In the genomic region with DNA sequence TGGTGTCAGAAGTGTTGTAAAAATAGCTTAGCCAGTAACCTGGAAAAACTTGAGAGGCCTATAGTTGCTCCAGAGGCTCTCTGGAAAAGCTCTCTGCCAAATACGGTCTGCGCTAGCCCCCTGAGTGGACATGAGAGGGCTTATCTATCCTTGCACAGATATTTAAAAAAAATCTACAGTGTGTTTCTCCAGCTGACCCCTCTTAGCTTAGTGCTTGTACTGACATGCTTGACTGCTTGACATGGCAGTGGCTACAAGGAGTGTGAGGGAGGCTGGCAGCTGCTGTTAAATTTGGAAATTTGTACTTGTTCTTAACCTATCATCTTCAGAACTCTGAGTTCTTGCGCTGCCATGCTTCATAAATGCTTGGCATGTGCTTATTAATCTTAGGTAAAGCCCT, we compare ENCODE assay signal across 31 cellular contexts.
"Had no signal": no experiment of that assay in that cellular context is flagged by ENCODE, and none has a peak within 500 bp of the region (broad histone marks: within the 10 kb centered on the region; RNA-seq: fewer than 3 reads in every experiment).

No MANE protein-coding gene starts in this region.

- H3K9me3 ChIP-seq: breast epithelium, esophagus muscularis mucosa, heart left ventricle, pancreas, prostate gland, stomach, tibial artery, upper lobe of right lung had no signal

- H3K27me3 ChIP-seq: esophagus muscularis mucosa, foreskin keratinocyte, heart left ventricle, pancreas, stomach, tibial artery, upper lobe of right lung had no signal

- H3K4me1 ChIP-seq: breast epithelium, foreskin keratinocyte, heart left ventricle, pancreas, prostate gland, stomach, tibial artery, upper lobe of right lung had no signal

- H3K27ac ChIP-seq: breast epithelium, esophagus muscularis mucosa, foreskin keratinocyte, heart left ventricle, pancreas, prostate gland, stomach, tibial artery, upper lobe of right lung, WERI-Rb-1 had no signal

- H3K4me3 ChIP-seq: breast epithelium, esophagus muscularis mucosa, heart left ventricle, pancreas, prostate gland, stomach, tibial artery, upper lobe of right lung had no signal

- DNase-seq: activated CD4-positive, alpha-beta memory T cell treated with anti-CD3 and anti-CD28 coated beads for 36 hours; activated CD4-positive, alpha-beta T cell treated with anti-CD3 and anti-CD28 coated beads for 48 hours; activated CD8-positive, alpha-beta memory T cell treated with anti-CD3 and anti-CD28 coated beads, Interleukin-2, amount 50 U/mL, for 4 hours; activated effector memory CD4-positive, alpha-beta T cell treated with anti-CD3 and anti-CD28 coated beads, Interleukin-2, amount 50 U/mL, for 16 hours; activated naive CD4-positive, alpha-beta T cell treated with anti-CD3 and anti-CD28 coated beads, Interleukin-2, amount 10 ng/mL, durations not matched to agents 7 days and 5 days; activated naive CD8-positive, alpha-beta T cell treated with anti-CD3 and anti-CD28 coated beads, Interleukin-2, amount 10 ng/mL, durations not matched to agents 7 days and 5 days; activated T-cell treated with anti-CD3 and anti-CD28 coated beads, Interleukin-2, amount 50 U/mL, for 1 hour; amniotic stem cell; dermis blood vessel endothelial cell; effector CD4-positive, alpha-beta T cell; foreskin keratinocyte; heart left ventricle; hypothalamus; immature natural killer cell; kidney; left colon; naive B cell; nucleus accumbens; pancreas; retina; stimulated activated CD4-positive, alpha-beta T cell treated with anti-CD3 and anti-CD28 coated beads, Interleukin-15, amount 100 ng/mL, for 24 hours; stimulated activated CD4-positive, alpha-beta T cell treated with anti-CD3 and anti-CD28 coated beads, Interleukin-2, amount 100 ng/mL, for 24 hours; stimulated activated naive B cell treated with anti-CD40 and anti-IgM and Interleukin-4, amounts not matched to agents 10 μg/mL and 1 μg/mL and 100 μg/mL, for 72 hours; stomach; T1000; tibial artery; upper lobe of right lung; WERI-Rb-1 had no signal

- H3K36me3 ChIP-seq: breast epithelium, pancreas, prostate gland, upper lobe of right lung, WERI-Rb-1 had no signal
